17 cellular contexts compared by ENCODE assay signal in the genomic region with DNA sequence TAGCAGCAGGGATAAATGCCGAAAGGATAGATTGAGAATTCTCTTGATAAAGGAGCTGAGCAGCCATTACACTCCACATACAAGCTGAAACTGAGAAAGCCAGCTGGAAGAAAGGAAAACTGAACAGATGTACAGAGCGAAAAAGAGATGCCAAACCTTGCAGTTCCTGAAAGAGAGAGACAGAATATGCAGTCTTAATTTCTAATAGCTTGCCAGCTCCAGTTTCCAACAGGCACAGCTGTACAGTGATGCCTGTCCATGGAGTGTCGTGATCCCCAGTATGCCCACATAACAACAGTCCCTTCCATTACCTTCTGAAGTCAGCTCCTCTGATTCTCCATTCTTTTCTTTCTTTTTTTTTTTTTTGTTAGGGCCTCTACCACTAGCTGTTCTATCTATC. TPM values are rescaled to one million over a fixed set of nuclear protein-coding genes. Genes with fewer than 3 reads are reported as not detected.
A peak's percentile ranks its signal among the peaks of the same experiment; 100 is the strongest.
DNase-seq lines count a peak whose midpoint lies in the region; ATAC-seq and TF ChIP-seq lines count a peak whose summit lies in the region.
"Had no signal": no experiment of that assay in that cellular context is flagged by ENCODE, and none has a peak within 500 bp of the region (broad histone marks: within the 10 kb centered on the region; RNA-seq: fewer than 3 reads in every experiment).

No MANE protein-coding gene starts in this region.

- no peak overlapping the region for H3K4me3 Mint-ChIP-seq in activated CD4-positive, alpha-beta T cell treated with anti-CD3 and anti-CD28 coated beads, Interleukin-2, amount 10 ng/mL, durations not matched to agents 7 days and 5 days
- H3K4me3 Mint-ChIP-seq in activated T-helper 17 cell treated with anti-CD3 and anti-CD28 coated beads, Interleukin-2, amount 50 U/mL, for 72 hours, result no peak overlapping the region
- H3K4me3 Mint-ChIP-seq: endodermal cell had no signal

- TF ChIP-seq CTCF in left ventricle myocardium inferior (IDR thresholded peaks at IDR 0.05; ENCODE audit: borderline replicate concordance), result no peak
- TF ChIP-seq CTCF in WERI-Rb-1 (IDR thresholded peaks at IDR 0.05; ENCODE audit: low read depth, low read length), result no peak
- TF ChIP-seq CTCF in foreskin fibroblast (IDR thresholded peaks at IDR 0.05; ENCODE audit: low read depth, low read length), result no peak

- DNase-seq in activated CD4-positive, alpha-beta T cell treated with anti-CD3 and anti-CD28 coated beads, Interleukin-2, amount 10 ng/mL, durations not matched to agents 7 days and 5 days, result no peak
- DNase-seq in activated CD4-positive, alpha-beta T cell treated with anti-CD3 and anti-CD28 coated beads for 4 hours, result no peak
- DNase-seq in left ventricle myocardium inferior (no peak), WERI-Rb-1 (no peak), NCI-H2227 (lab: John Stamatoyannopoulos, UW; ENCODE audit: unreplicated experiment) (no peak), foreskin fibroblast (no peak)
- DNase-seq: ACHN; activated CD4-positive, alpha-beta T cell treated with anti-CD3 and anti-CD28 coated beads for 48 hours; activated CD8-positive, alpha-beta memory T cell treated with anti-CD3 and anti-CD28 coated beads, Interleukin-2, amount 50 U/mL, for 48 hours; endodermal cell; NCI-H187; stimulated activated naive CD4-positive, alpha-beta T cell treated with Interleukin-2 at 50 U/mL for 16 hours; transverse colon had no signal

- POLR2A ChIA-PET in activated CD4-positive, alpha-beta T cell treated with anti-CD3 and anti-CD28 coated beads, Interleukin-2, amount 10 ng/mL, durations not matched to agents 7 days and 5 days (lab: Charles Lee), result no interaction called here

- no peaks in the 10 kb centered on the region for H3K36me3 ChIP-seq in left ventricle myocardium inferior
- H3K36me3 ChIP-seq in WERI-Rb-1, result peaks cover 1% of the 10 kb centered on the region; the same call in 1 of the 2 replicates
- H3K36me3 ChIP-seq: neutrophil, transverse colon had no signal

- H3K27me3 Mint-ChIP-seq in activated CD4-positive, alpha-beta T cell treated with anti-CD3 and anti-CD28 coated beads, Interleukin-2, amount 10 ng/mL, durations not matched to agents 7 days and 5 days, result no peaks in the 10 kb centered on the region
- H3K27me3 Mint-ChIP-seq in activated T-helper 17 cell treated with anti-CD3 and anti-CD28 coated beads, Interleukin-2, amount 50 U/mL, for 72 hours, result no peaks in the 10 kb centered on the region

- H3K4me1 ChIP-seq in left ventricle myocardium inferior, result peaks cover 49% of the 10 kb centered on the region

- H3K9me3 Mint-ChIP-seq in activated CD4-positive, alpha-beta T cell treated with anti-CD3 and anti-CD28 coated beads, Interleukin-2, amount 10 ng/mL, durations not matched to agents 7 days and 5 days, result no peaks in the 10 kb centered on the region
- H3K9me3 Mint-ChIP-seq in activated T-helper 17 cell treated with anti-CD3 and anti-CD28 coated beads, Interleukin-2, amount 50 U/mL, for 72 hours, result peaks cover 4% of the 10 kb centered on the region
- H3K9me3 Mint-ChIP-seq: endodermal cell had no signal

- CTCF ChIA-PET in activated CD4-positive, alpha-beta T cell treated with anti-CD3 and anti-CD28 coated beads, Interleukin-2, amount 10 ng/mL, durations not matched to agents 7 days and 5 days (lab: Charles Lee), result interaction anchor here (1.0 kb wide), 1 partner anchor 10 kb away, joined by 3 read pairs; no protein-coding TSS in a partner anchor

- H3K4me1 Mint-ChIP-seq in activated CD4-positive, alpha-beta T cell treated with anti-CD3 and anti-CD28 coated beads, Interleukin-2, amount 10 ng/mL, durations not matched to agents 7 days and 5 days, result peaks cover 3% of the 10 kb centered on the region
- peaks cover 30% of the 10 kb centered on the region for H3K4me1 Mint-ChIP-seq in activated T-helper 17 cell treated with anti-CD3 and anti-CD28 coated beads, Interleukin-2, amount 50 U/mL, for 72 hours

- intact Hi-C loops in left ventricle myocardium inferior (cut with micrococcal nuclease), result no loop called here

- peak overlapping the region; percentile 18 for H3K27ac ChIP-seq in left ventricle myocardium inferior (replicated peaks)
- no peak overlapping the region for H3K27ac ChIP-seq in WERI-Rb-1
- H3K27ac ChIP-seq: neutrophil, transverse colon had no signal

- H3K36me3 Mint-ChIP-seq in activated CD4-positive, alpha-beta T cell treated with anti-CD3 and anti-CD28 coated beads, Interleukin-2, amount 10 ng/mL, durations not matched to agents 7 days and 5 days (ENCODE audit: low read depth), result no peaks in the 10 kb centered on the region
- peaks cover 2% of the 10 kb centered on the region for H3K36me3 Mint-ChIP-seq in activated T-helper 17 cell treated with anti-CD3 and anti-CD28 coated beads, Interleukin-2, amount 50 U/mL, for 72 hours (ENCODE audit: low read depth)

- ATAC-seq in activated T-helper 17 cell treated with anti-CD3 and anti-CD28 coated beads, Interleukin-2, amount 50 U/mL, for 72 hours (replicated peaks), result no peak
- no peak for ATAC-seq in HG03354 (IDR thresholded peaks at IDR 0.05; ENCODE audit: poor library complexity, severe bottlenecking, unreplicated experiment)
- ATAC-seq: Panc1 had no signal

- no peaks in the 10 kb centered on the region for H3K9me3 ChIP-seq in left ventricle myocardium inferior (replicated peaks)
- no peaks in the 10 kb centered on the region for H3K9me3 ChIP-seq in WERI-Rb-1 (ENCODE audit: severe bottlenecking)
- H3K9me3 ChIP-seq: neutrophil, transverse colon had no signal

- H3K27ac Mint-ChIP-seq in activated CD4-positive, alpha-beta T cell treated with anti-CD3 and anti-CD28 coated beads, Interleukin-2, amount 10 ng/mL, durations not matched to agents 7 days and 5 days, result peak overlapping the region; percentile 7
- H3K27ac Mint-ChIP-seq in activated T-helper 17 cell treated with anti-CD3 and anti-CD28 coated beads, Interleukin-2, amount 50 U/mL, for 72 hours, result peak overlapping the region; percentile 19
- H3K27ac Mint-ChIP-seq: endodermal cell had no signal

- H3K4me3 ChIP-seq in left ventricle myocardium inferior, result no peak overlapping the region
- no peak overlapping the region for H3K4me3 ChIP-seq in WERI-Rb-1 (ENCODE audit: low read depth, low read length)
- no peak overlapping the region for H3K4me3 ChIP-seq in foreskin fibroblast (ENCODE audit: low read depth in 1 of 2, low read length in 2 of 2)
- H3K4me3 ChIP-seq: transverse colon had no signal

- no peaks in the 10 kb centered on the region for H3K27me3 ChIP-seq in left ventricle myocardium inferior (ENCODE audit: low read depth)
- no peaks in the 10 kb centered on the region for H3K27me3 ChIP-seq in WERI-Rb-1 (ENCODE audit: insufficient read depth, low read depth, severe bottlenecking)
- H3K27me3 ChIP-seq: neutrophil, transverse colon had no signal

RNA-seq across cellular contexts. Expression of a gene that starts 22.7 kb away (rescaled TPM):
- total RNA-seq in activated CD4-positive, alpha-beta T cell treated with anti-CD3 and anti-CD28 coated beads, Interleukin-2, amount 10 ng/mL, durations not matched to agents 7 days and 5 days, result 1 to 10 TPM; 7.5 to 8.2 TPM
- total RNA-seq in activated T-helper 17 cell treated with anti-CD3 and anti-CD28 coated beads, Interleukin-2, amount 50 U/mL, for 72 hours, result 1 to 10 TPM; 5.2 to 8.2 TPM
- total RNA-seq in left ventricle myocardium inferior, result 9.0 TPM
